ENCODE assay signal across 8 cellular contexts in the genomic region with DNA sequence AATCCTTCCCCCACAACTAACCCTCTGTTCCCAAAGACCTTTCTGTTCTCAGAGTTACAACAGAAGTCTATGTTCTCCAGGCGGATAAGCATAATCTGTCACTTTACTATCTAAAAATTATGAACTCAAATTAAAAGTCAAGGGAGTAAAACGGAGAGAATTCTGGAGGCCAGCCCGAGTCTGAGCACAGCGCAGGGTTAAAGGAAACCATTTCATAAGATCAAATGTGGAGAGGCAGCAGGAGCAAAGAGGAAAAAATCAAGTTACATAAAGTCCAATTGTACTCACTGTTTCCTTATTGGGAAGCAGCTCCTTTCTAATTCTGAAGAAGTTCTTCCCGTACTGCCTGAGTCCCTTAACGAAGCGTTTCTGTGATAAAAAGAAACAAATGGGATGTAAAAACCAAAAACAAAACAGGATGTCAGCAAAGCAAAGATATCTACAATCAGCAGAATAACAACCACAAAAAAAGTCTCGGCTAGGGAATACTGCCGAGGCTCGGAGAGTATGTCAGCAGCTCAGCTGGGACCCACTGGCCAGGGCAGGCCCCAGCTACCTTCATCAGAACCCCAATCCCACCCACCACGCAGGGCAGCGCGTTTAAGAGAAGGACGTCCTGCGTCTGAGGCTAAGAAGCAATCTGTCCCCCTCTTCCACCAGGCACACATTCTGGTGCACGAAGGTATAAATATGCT.
A peak's percentile ranks its signal among the peaks of the same experiment; 100 is the strongest.
DNase-seq lines count a peak whose midpoint lies in the region; TF ChIP-seq lines count a peak whose summit lies in the region.

No MANE protein-coding gene starts in this region.

- intact Hi-C loops in dorsolateral prefrontal cortex (cut with DNase I), result loop anchor here in 1 of 2 donors (5.0 kb wide), 1 partner anchor 40 kb away; no protein-coding TSS in a partner anchor

- peaks cover 9 to 33% of the 10 kb centered on the region in 2 experiments for H3K36me3 ChIP-seq in mesenchymal stem cell (ENCODE audit: control insufficient read depth in 1 of 2, insufficient read depth in 2 of 2, low read depth in 1 of 2, low read length in 2 of 2)

- no peak overlapping the region for H2BK5ac ChIP-seq in mesenchymal stem cell (ENCODE audit: low read depth, low read length, poor library complexity, severe bottlenecking)

- peak overlapping the region; percentile 95 for H2BK15ac ChIP-seq in mesenchymal stem cell (ENCODE audit: low read depth, poor library complexity, severe bottlenecking)

- H4K91ac ChIP-seq in mesenchymal stem cell (ENCODE audit: low read length), result peak overlapping the region; percentile 44

- H3K18ac ChIP-seq in mesenchymal stem cell (ENCODE audit: low read depth in 1 of 2, low read length in 2 of 2), result peak overlapping the region; percentile 7 to 88

- peak overlapping the region in 1 of 2 experiments; percentile 11 for H2BK12ac ChIP-seq in mesenchymal stem cell (ENCODE audit: low read length in 2 of 2)

- H2AK5ac ChIP-seq in mesenchymal stem cell (ENCODE audit: low read length, severe bottlenecking), result no peak overlapping the region

- H3K4me3 ChIP-seq in NB4 (ENCODE audit: low read depth, low read length) (peak overlapping the region; percentile 44), dorsolateral prefrontal cortex (peak overlapping the region; percentile 55 to 89 (median 76)), mesenchymal stem cell (ENCODE audit: insufficient read depth in 1 of 2, low read depth in 1 of 2, low read length in 2 of 2) (peak overlapping the region; percentile 77 to 95)

- no peak overlapping the region for H2BK120ac ChIP-seq in mesenchymal stem cell (ENCODE audit: low read depth, low read length)

- TF ChIP-seq POLR2A in NB4 (IDR thresholded peaks at IDR 0.05; ENCODE audit: extremely low read depth, insufficient read length), result no peak

- peak overlapping the region in 1 of 2 experiments; percentile 50 for H3K14ac ChIP-seq in mesenchymal stem cell (ENCODE audit: low read length in 2 of 2)

- H4K8ac ChIP-seq in mesenchymal stem cell (ENCODE audit: low read length), result peak overlapping the region; percentile 52

- TF ChIP-seq CTCF in NB4 (IDR thresholded peaks at IDR 0.05; ENCODE audit: low read depth, low read length), result no peak
- TF ChIP-seq CTCF in dorsolateral prefrontal cortex (IDR thresholded peaks at IDR 0.05 in 54 of 56, conservative IDR thresholded peaks at IDR 0.05 in 2 of 56; ENCODE audit: low read depth in 1 of 56, partially characterized antibody in 56 of 56), result peak in 2 of 56 donors; percentile 10 to 15

- 5% methylated on average over 16 of the region's 16 CpGs for WGBS in mesenchymal stem cell

- peaks cover 18% of the 10 kb centered on the region for H3K79me1 ChIP-seq in mesenchymal stem cell (replicated peaks; ENCODE audit: low read length, poor library complexity, severe bottlenecking)

- H3K27ac ChIP-seq in dorsolateral prefrontal cortex, result peak overlapping the region; percentile 60 to 99 (median 95)
- H3K27ac ChIP-seq in mesenchymal stem cell (ENCODE audit: low read length, poor library complexity, severe bottlenecking), result peak overlapping the region; percentile 31

- H3K4me1 ChIP-seq in mesenchymal stem cell (ENCODE audit: control insufficient read depth, insufficient read depth, low read depth, low read length), result peaks cover 20% of the 10 kb centered on the region

- peak; percentile 15 for DNase-seq in CD1c-positive myeloid dendritic cell (ENCODE audit: extremely low spot score)
- no peak for DNase-seq in NB4 (ENCODE audit: low read depth)
- DNase-seq in dorsolateral prefrontal cortex, result peak in 2 of 10 donors; percentile 30 to 31
- peak; percentile 55 for DNase-seq in mesenchymal stem cell
- DNase-seq in NCI-H1694 treated with DMSO at 0.1 percent for 48 hours (lab: John Stamatoyannopoulos, UW), result no peak
- no peak for DNase-seq in NCI-H2107 treated with DMSO at 0.1 percent for 48 hours (lab: John Stamatoyannopoulos, UW; ENCODE audit: unreplicated experiment)
- DNase-seq in iPS-NIHi11 (ENCODE audit: low spot score), result no peak
- no peak for DNase-seq in NCI-H2196 (lab: John Stamatoyannopoulos, UW; ENCODE audit: unreplicated experiment)

- no peaks in the 10 kb centered on the region for H3K9me3 ChIP-seq in mesenchymal stem cell (ENCODE audit: control insufficient read depth, low read length)

- no peak overlapping the region for H2AFZ ChIP-seq in mesenchymal stem cell (ENCODE audit: low read depth, low read length)

- H3K23ac ChIP-seq in mesenchymal stem cell (ENCODE audit: low read length in 2 of 2), result peak overlapping the region in 1 of 2 experiments; percentile 5

- peak overlapping the region in 1 of 2 experiments; percentile 2 for H3K4ac ChIP-seq in mesenchymal stem cell (ENCODE audit: low read depth in 1 of 2, low read length in 2 of 2)

- peak overlapping the region; percentile 62 for H3K4me2 ChIP-seq in mesenchymal stem cell (ENCODE audit: low read length, poor library complexity, severe bottlenecking)

- peak overlapping the region; percentile 96 for H3K9ac ChIP-seq in mesenchymal stem cell (ENCODE audit: low read length)

- H3K27me3 ChIP-seq in dorsolateral prefrontal cortex (no peaks in the 10 kb centered on the region), mesenchymal stem cell (ENCODE audit: control insufficient read depth in 1 of 2, insufficient read depth in 1 of 2, low read length in 2 of 2) (no peaks in the 10 kb centered on the region)

Comparison
In these comparisons a context has a peak if more than half of its experiments do, and no peak if none do; other contexts are left out.
1. DNase-seq: peak in CD1c-positive myeloid dendritic cell (single experiment) and mesenchymal stem cell (single experiment); none in NB4 (single experiment), NCI-H1694 treated with DMSO at 0.1 percent for 48 hours (single experiment), NCI-H2107 treated with DMSO at 0.1 percent for 48 hours (single experiment), iPS-NIHi11 (single experiment) and NCI-H2196 (single experiment).
2. Peak in every context shown above with its lines, with median percentiles within 50 percentile points of each other: H3K4me3 ChIP-seq.